ENCODE assay signal across 19 cellular contexts in genomic region chr4:26424143-26424542, GRCh38.
"Had no signal": no experiment of that assay in that cellular context is flagged by ENCODE, and none has a peak within 500 bp of the region (broad histone marks: within the 10 kb centered on the region; RNA-seq: fewer than 3 reads in every experiment).

No MANE protein-coding gene starts in this region.

- H3K4me1 Mint-ChIP-seq: naive B cell, nephron progenitor cell had no signal

- DNase-seq: effector memory CD8-positive, alpha-beta T cell; left colon; left ventricle myocardium superior; mesendoderm; naive B cell; nephron progenitor cell; posterior cingulate gyrus; sigmoid colon; stimulated activated CD4-positive, alpha-beta T cell treated with anti-CD3 and anti-CD28 coated beads, Interleukin-12 subunit alpha, Interleukin-12 subunit beta, amount 100 ng/mL, for 4 hours; testis; transverse colon had no signal

- ATAC-seq: effector memory CD8-positive, alpha-beta T cell; gastroesophageal sphincter; left colon; left ventricle myocardium superior had no signal

- H3K27ac Mint-ChIP-seq: effector memory CD8-positive, alpha-beta T cell; naive B cell; nephron progenitor cell; stimulated activated naive CD8-positive, alpha-beta T cell treated with anti-CD3 and anti-CD28 coated beads, Interleukin-15, Interleukin-2, amounts not matched to agents 100 ng/mL and 50 ng/mL, for 24 hours had no signal

- H3K4me3 Mint-ChIP-seq: effector memory CD8-positive, alpha-beta T cell; naive B cell; nephron progenitor cell; stimulated activated naive CD8-positive, alpha-beta T cell treated with anti-CD3 and anti-CD28 coated beads, Interleukin-15, Interleukin-2, amounts not matched to agents 100 ng/mL and 50 ng/mL, for 24 hours had no signal

- H3K9me3 Mint-ChIP-seq: effector memory CD8-positive, alpha-beta T cell; nephron progenitor cell; stimulated activated naive CD8-positive, alpha-beta T cell treated with anti-CD3 and anti-CD28 coated beads, Interleukin-15, Interleukin-2, amounts not matched to agents 100 ng/mL and 50 ng/mL, for 24 hours had no signal

- H3K27ac ChIP-seq: epithelial cell of prostate, esophagus muscularis mucosa, gastroesophageal sphincter, hepatocyte, right atrium auricular region, sigmoid colon, skin epidermis, testis, transverse colon had no signal

- H3K27me3 ChIP-seq: esophagus muscularis mucosa, gastroesophageal sphincter, hepatocyte, right atrium auricular region, sigmoid colon, testis, transverse colon had no signal

- H3K9me3 ChIP-seq: esophagus muscularis mucosa, gastroesophageal sphincter, right atrium auricular region, sigmoid colon, testis, transverse colon had no signal

- H3K4me1 ChIP-seq: testis had no signal

- H3K4me3 ChIP-seq: esophagus muscularis mucosa, gastroesophageal sphincter, hepatocyte, lung, right atrium auricular region, sigmoid colon, skin epidermis, testis, transverse colon had no signal
